17 cellular contexts compared by ENCODE assay signal in the genomic region with DNA sequence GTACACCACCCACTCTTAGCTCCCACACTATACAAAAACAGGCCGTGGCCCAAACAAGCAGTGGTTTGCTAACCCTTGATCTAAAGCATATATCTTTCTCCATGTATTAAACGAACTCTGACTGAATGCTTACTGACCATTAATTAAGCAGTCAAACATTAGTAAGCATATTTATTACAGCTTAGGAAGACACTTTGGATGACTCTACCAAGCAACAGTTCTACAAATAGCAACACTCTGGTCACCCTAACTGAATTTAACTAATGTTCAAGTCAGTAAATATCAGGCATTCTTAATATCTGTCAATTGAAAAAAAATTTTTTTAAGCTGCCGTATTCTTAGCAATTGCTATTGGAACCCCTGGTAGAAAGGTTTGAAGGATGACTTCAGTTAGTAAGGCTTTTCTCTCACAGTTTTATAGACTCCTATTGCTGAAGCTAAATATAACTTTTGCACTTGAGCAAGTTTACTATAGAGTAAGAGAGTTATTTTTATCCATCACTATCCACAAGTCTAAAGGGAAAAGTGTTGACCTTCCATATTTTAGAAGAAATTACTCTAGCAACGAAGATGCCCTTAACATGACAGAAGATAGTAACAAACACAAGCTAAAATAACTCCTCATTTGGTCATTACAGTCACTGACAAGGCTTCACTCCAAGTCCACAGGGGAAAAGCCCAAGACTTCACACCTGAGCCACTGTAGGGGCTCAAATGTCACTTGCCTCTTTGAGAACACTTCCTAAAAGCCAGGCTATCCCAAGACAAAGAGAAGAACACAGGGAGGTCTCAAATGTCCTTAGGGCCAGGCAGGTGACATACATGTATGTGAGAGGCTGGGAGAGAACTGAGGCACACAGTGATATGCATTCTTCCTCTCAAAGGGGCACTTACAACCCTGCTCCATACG.
DNase-seq lines count a peak whose midpoint lies in the region; ATAC-seq and TF ChIP-seq lines count a peak whose summit lies in the region.
"Had no signal": no experiment of that assay in that cellular context is flagged by ENCODE, and none has a peak within 500 bp of the region (broad histone marks: within the 10 kb centered on the region; RNA-seq: fewer than 3 reads in every experiment).

No MANE protein-coding gene starts in this region.

- ATAC-seq in activated naive CD8-positive, alpha-beta T cell treated with anti-CD3 and anti-CD28 coated beads, Interleukin-2, amount 50 U/mL, for 24 hours: no peak
- ATAC-seq in activated CD8-positive, alpha-beta T cell treated with anti-CD3 and anti-CD28 coated beads for 36 hours: no peak
- ATAC-seq: SK-N-SH treated with all-trans-retinoic acid at 6 μM for 48 hours had no signal

- peak overlapping the region; percentile 67 for H3K27ac Mint-ChIP-seq in activated naive CD8-positive, alpha-beta T cell
- no peak overlapping the region for H3K27ac Mint-ChIP-seq in activated naive CD8-positive, alpha-beta T cell treated with anti-CD3 and anti-CD28 coated beads, Interleukin-2, amount 50 U/mL, for 24 hours
- H3K27ac Mint-ChIP-seq in brain: peak overlapping the region; percentile 30 to 80 (median 48)
- no peak overlapping the region for H3K27ac Mint-ChIP-seq in activated CD8-positive, alpha-beta T cell treated with anti-CD3 and anti-CD28 coated beads for 36 hours

- DNase-seq in activated naive CD8-positive, alpha-beta T cell treated with anti-CD3 and anti-CD28 coated beads, Interleukin-2, amount 50 U/mL, for 24 hours: no peak
- peak; percentile 62 for DNase-seq in mesenchymal stem cell
- no peak for DNase-seq in activated CD8-positive, alpha-beta T cell treated with anti-CD3 and anti-CD28 coated beads for 36 hours
- no peak for DNase-seq in activated CD8-positive, alpha-beta memory T cell treated with anti-CD3 and anti-CD28 coated beads for 24 hours
- no peak for DNase-seq in AG08395 (ENCODE audit: low spot score)
- DNase-seq: activated B cell treated with CpG ODN at 0.5 μM for 24 hours; activated CD8-positive, alpha-beta memory T cell treated with anti-CD3 and anti-CD28 coated beads, Interleukin-2, amount 50 U/mL, for 48 hours; adrenal gland; foreskin melanocyte; NCI-H2171 treated with DMSO at 0.1 percent for 48 hours had no signal

- no peak overlapping the region for H2BK15ac ChIP-seq in mesenchymal stem cell (ENCODE audit: low read depth, poor library complexity, severe bottlenecking)

- POLR2A ChIA-PET in activated CD8-positive, alpha-beta T cell treated with anti-CD3 and anti-CD28 coated beads for 36 hours (lab: Charles Lee): no interaction called here

- peaks cover 5 to 88% of the 10 kb centered on the region in 2 experiments for H3K36me3 ChIP-seq in mesenchymal stem cell (ENCODE audit: control insufficient read depth in 1 of 2, insufficient read depth in 2 of 2, low read depth in 1 of 2, low read length in 2 of 2)
- H3K36me3 ChIP-seq in stomach smooth muscle (ENCODE audit: control insufficient read depth in 2 of 2, insufficient read depth in 2 of 2, low read length in 2 of 2): peaks cover 0 to 7% of the 10 kb centered on the region in 2 donors

- H3K9me3 Mint-ChIP-seq in activated naive CD8-positive, alpha-beta T cell (ENCODE audit: low read depth): no peaks in the 10 kb centered on the region
- H3K9me3 Mint-ChIP-seq in activated naive CD8-positive, alpha-beta T cell treated with anti-CD3 and anti-CD28 coated beads, Interleukin-2, amount 50 U/mL, for 24 hours: no peaks in the 10 kb centered on the region
- H3K9me3 Mint-ChIP-seq in brain: no peaks in the 10 kb centered on the region
- H3K9me3 Mint-ChIP-seq in activated CD8-positive, alpha-beta T cell treated with anti-CD3 and anti-CD28 coated beads for 36 hours: no peaks in the 10 kb centered on the region
- H3K9me3 Mint-ChIP-seq: activated B cell treated with CpG ODN at 0.5 μM for 24 hours had no signal

- H3K9ac ChIP-seq in mesenchymal stem cell (ENCODE audit: low read length) (no peak overlapping the region), stomach smooth muscle (ENCODE audit: low read length in 2 of 2) (no peak overlapping the region)

- H3K36me3 Mint-ChIP-seq in activated naive CD8-positive, alpha-beta T cell: peaks cover 12% of the 10 kb centered on the region
- H3K36me3 Mint-ChIP-seq in activated naive CD8-positive, alpha-beta T cell treated with anti-CD3 and anti-CD28 coated beads, Interleukin-2, amount 50 U/mL, for 24 hours (ENCODE audit: low read depth): peaks cover 17% of the 10 kb centered on the region
- H3K36me3 Mint-ChIP-seq in brain: peaks cover 76% of the 10 kb centered on the region
- peaks cover 14% of the 10 kb centered on the region for H3K36me3 Mint-ChIP-seq in activated CD8-positive, alpha-beta T cell treated with anti-CD3 and anti-CD28 coated beads for 36 hours (ENCODE audit: low read depth)

- no peak overlapping the region for H2AK5ac ChIP-seq in mesenchymal stem cell (ENCODE audit: low read length, severe bottlenecking)

- H2BK120ac ChIP-seq in mesenchymal stem cell (ENCODE audit: low read depth, low read length): no peak overlapping the region

- H4K8ac ChIP-seq in mesenchymal stem cell (ENCODE audit: low read length): no peak overlapping the region

- H3K4me1 Mint-ChIP-seq in activated naive CD8-positive, alpha-beta T cell (ENCODE audit: low read depth): peaks cover 33% of the 10 kb centered on the region
- peaks cover 26% of the 10 kb centered on the region for H3K4me1 Mint-ChIP-seq in activated naive CD8-positive, alpha-beta T cell treated with anti-CD3 and anti-CD28 coated beads, Interleukin-2, amount 50 U/mL, for 24 hours
- peaks cover 83% of the 10 kb centered on the region for H3K4me1 Mint-ChIP-seq in brain
- peaks cover 36% of the 10 kb centered on the region for H3K4me1 Mint-ChIP-seq in activated CD8-positive, alpha-beta T cell treated with anti-CD3 and anti-CD28 coated beads for 36 hours (ENCODE audit: low read depth)

- no peak overlapping the region for H3K27ac ChIP-seq in mesenchymal stem cell (ENCODE audit: low read length, poor library complexity, severe bottlenecking)
- H3K27ac ChIP-seq in stomach smooth muscle (ENCODE audit: low read length): no peak overlapping the region
- H3K27ac ChIP-seq: A549 had no signal

- no peak overlapping the region for H4K91ac ChIP-seq in mesenchymal stem cell (ENCODE audit: low read length)

- no peaks in the 10 kb centered on the region for H3K79me1 ChIP-seq in mesenchymal stem cell (replicated peaks; ENCODE audit: low read length, poor library complexity, severe bottlenecking)

- intact Hi-C loops in activated CD8-positive, alpha-beta T cell treated with anti-CD3 and anti-CD28 coated beads for 36 hours (cut with micrococcal nuclease): no loop called here

- CTCF ChIA-PET in activated CD8-positive, alpha-beta T cell treated with anti-CD3 and anti-CD28 coated beads for 36 hours (lab: Charles Lee): no interaction called here

- WGBS in mesenchymal stem cell: 76% methylated on average over 5 of the region's 5 CpGs

- H3K4me1 ChIP-seq in mesenchymal stem cell (ENCODE audit: control insufficient read depth, insufficient read depth, low read depth, low read length) (peaks cover 3% of the 10 kb centered on the region), stomach smooth muscle (ENCODE audit: control insufficient read depth, insufficient read depth, low read length) (peaks cover 13% of the 10 kb centered on the region)

- H3K4me2 ChIP-seq in mesenchymal stem cell (ENCODE audit: low read length, poor library complexity, severe bottlenecking): no peak overlapping the region
- H3K4me2 ChIP-seq: A549 had no signal

- no peak overlapping the region for H3K14ac ChIP-seq in mesenchymal stem cell (ENCODE audit: low read length in 2 of 2)

- H3K27me3 ChIP-seq in mesenchymal stem cell (ENCODE audit: control insufficient read depth in 1 of 2, insufficient read depth in 1 of 2, low read length in 2 of 2) (no peaks in the 10 kb centered on the region), stomach smooth muscle (ENCODE audit: control insufficient read depth in 1 of 2, insufficient read depth in 2 of 2, low read length in 2 of 2) (no peaks in the 10 kb centered on the region)
- H3K27me3 ChIP-seq: adrenal gland, tibial nerve had no signal

- TF ChIP-seq CTCF in brain (conservative IDR thresholded peaks at IDR 0.05): no peak
- no peak for TF ChIP-seq CTCF in activated CD8-positive, alpha-beta T cell treated with anti-CD3 and anti-CD28 coated beads for 36 hours (IDR thresholded peaks at IDR 0.05)

- no peak overlapping the region for H3K4ac ChIP-seq in mesenchymal stem cell (ENCODE audit: low read depth in 1 of 2, low read length in 2 of 2)

- H3K9me3 ChIP-seq in mesenchymal stem cell (ENCODE audit: control insufficient read depth, low read length) (no peaks in the 10 kb centered on the region), stomach smooth muscle (ENCODE audit: control insufficient read depth in 2 of 2, low read length in 2 of 2) (no peaks in the 10 kb centered on the region)
- H3K9me3 ChIP-seq: A549, adrenal gland, tibial nerve had no signal

- no peak overlapping the region for H3K23ac ChIP-seq in mesenchymal stem cell (ENCODE audit: low read length in 2 of 2)

- H2AFZ ChIP-seq in mesenchymal stem cell (ENCODE audit: low read depth, low read length): no peak overlapping the region

- no peaks in the 10 kb centered on the region for H3K27me3 Mint-ChIP-seq in activated naive CD8-positive, alpha-beta T cell
- H3K27me3 Mint-ChIP-seq in activated naive CD8-positive, alpha-beta T cell treated with anti-CD3 and anti-CD28 coated beads, Interleukin-2, amount 50 U/mL, for 24 hours: no peaks in the 10 kb centered on the region
- no peaks in the 10 kb centered on the region for H3K27me3 Mint-ChIP-seq in brain
- no peaks in the 10 kb centered on the region for H3K27me3 Mint-ChIP-seq in activated CD8-positive, alpha-beta T cell treated with anti-CD3 and anti-CD28 coated beads for 36 hours
- H3K27me3 Mint-ChIP-seq: activated B cell treated with CpG ODN at 0.5 μM for 24 hours had no signal

- H3K4me3 ChIP-seq in mesenchymal stem cell (ENCODE audit: insufficient read depth in 1 of 2, low read depth in 1 of 2, low read length in 2 of 2) (no peak overlapping the region), stomach smooth muscle (ENCODE audit: low read length in 2 of 2) (peak overlapping the region; percentile 7 to 35)
- H3K4me3 ChIP-seq: A549, adrenal gland, skin epidermis, tibial nerve had no signal

- H2BK5ac ChIP-seq in mesenchymal stem cell (ENCODE audit: low read depth, low read length, poor library complexity, severe bottlenecking): no peak overlapping the region

- H2BK12ac ChIP-seq in mesenchymal stem cell (ENCODE audit: low read length in 2 of 2): no peak overlapping the region

- peak overlapping the region in 1 of 2 experiments; percentile 43 for H3K18ac ChIP-seq in mesenchymal stem cell (ENCODE audit: low read depth in 1 of 2, low read length in 2 of 2)

- no peak overlapping the region for H3K4me3 Mint-ChIP-seq in activated naive CD8-positive, alpha-beta T cell
- no peak overlapping the region for H3K4me3 Mint-ChIP-seq in activated naive CD8-positive, alpha-beta T cell treated with anti-CD3 and anti-CD28 coated beads, Interleukin-2, amount 50 U/mL, for 24 hours
- H3K4me3 Mint-ChIP-seq in brain: no peak overlapping the region
- H3K4me3 Mint-ChIP-seq in activated CD8-positive, alpha-beta T cell treated with anti-CD3 and anti-CD28 coated beads for 36 hours: no peak overlapping the region
- H3K4me3 Mint-ChIP-seq: activated B cell treated with CpG ODN at 0.5 μM for 24 hours had no signal

Comparison
In these comparisons a context has a peak if more than half of its experiments do, and no peak if none do; other contexts are left out.
1. H3K27ac Mint-ChIP-seq: peak in activated naive CD8-positive, alpha-beta T cell (single experiment) and brain (5 of 5); none in activated naive CD8-positive, alpha-beta T cell treated with anti-CD3 and anti-CD28 coated beads, Interleukin-2, amount 50 U/mL, for 24 hours (single experiment) and activated CD8-positive, alpha-beta T cell treated with anti-CD3 and anti-CD28 coated beads for 36 hours (single experiment).
2. H3K4me3 ChIP-seq: peak in stomach smooth muscle (2 of 2); none in mesenchymal stem cell (0 of 2).